9 cellular contexts compared by ENCODE assay signal in the genomic region with DNA sequence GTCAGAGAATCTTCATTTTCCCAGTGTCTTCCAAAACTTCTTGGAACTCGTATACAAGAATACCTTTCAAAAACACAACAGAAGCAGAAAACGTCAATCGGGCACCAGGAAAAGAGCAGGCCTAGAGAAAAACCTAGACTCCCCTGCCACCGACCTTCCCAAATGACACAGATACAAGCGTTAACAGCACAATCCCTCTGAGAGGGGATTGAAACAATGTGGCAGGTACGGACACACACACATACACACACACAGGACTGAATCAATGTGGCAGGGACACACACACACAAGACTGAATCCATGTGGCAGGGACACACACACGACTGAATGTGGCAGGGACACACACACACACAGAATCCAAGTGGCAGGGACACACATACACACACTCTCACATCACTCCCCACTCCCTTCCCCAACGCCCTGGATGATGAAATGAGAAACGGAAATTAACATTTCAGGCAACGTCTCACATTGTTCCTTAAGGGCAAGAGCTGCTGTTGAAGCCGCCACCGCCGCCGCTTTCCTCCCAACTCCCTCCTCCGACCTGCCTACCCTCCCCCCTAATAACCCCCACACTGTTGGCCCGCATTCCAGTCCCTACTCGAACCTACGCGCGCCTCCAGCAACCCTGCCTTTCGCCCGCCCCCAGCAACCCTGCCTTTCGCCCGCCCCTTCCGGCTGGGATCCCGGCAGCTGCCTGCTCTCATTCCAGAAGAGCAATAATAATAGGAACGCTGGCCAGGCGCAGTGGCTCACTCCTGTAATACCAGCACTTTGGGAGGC.
DNase-seq lines count a peak whose midpoint lies in the region; ATAC-seq and TF ChIP-seq lines count a peak whose summit lies in the region.
"Had no signal": no experiment of that assay in that cellular context is flagged by ENCODE, and none has a peak within 500 bp of the region (broad histone marks: within the 10 kb centered on the region; RNA-seq: fewer than 3 reads in every experiment).

No MANE protein-coding gene starts in this region.

- DNase-seq in activated T-cell treated with anti-CD3 and anti-CD28 coated beads for 48 hours (ENCODE audit: low read depth): peak; percentile 20
- no peak for DNase-seq in activated T-cell treated with anti-CD3 and anti-CD28 coated beads, Interleukin-2, amount 50 U/mL, for 1 hour
- DNase-seq in activated naive CD4-positive, alpha-beta T cell treated with Interleukin-2 at 50 U/mL for 16 hours: peak; percentile 8
- peak; percentile 89 to 90 for DNase-seq in thyroid gland
- no peak for DNase-seq in SK-N-DZ (ENCODE audit: low spot score)
- no peak for DNase-seq in RPMI8226

- no peak for TF ChIP-seq CTCF in thyroid gland (IDR thresholded peaks at IDR 0.05)

- H3K4me1 ChIP-seq in iPS-20b (ENCODE audit: insufficient read depth, low read length) (peaks cover 9% of the 10 kb centered on the region; the same call in 1 of the 2 replicates), thyroid gland (no peaks in the 10 kb centered on the region)

- no peaks in the 10 kb centered on the region for H3K36me3 ChIP-seq in iPS-20b (ENCODE audit: insufficient read depth, low read depth, low read length)
- no peaks in the 10 kb centered on the region for H3K36me3 ChIP-seq in thyroid gland

- TF ChIP-seq POLR2A in thyroid gland (IDR thresholded peaks at IDR 0.05): no peak

- H3K9me3 ChIP-seq in iPS-20b (ENCODE audit: insufficient read depth, low read depth, low read length) (no peaks in the 10 kb centered on the region), thyroid gland (no peaks in the 10 kb centered on the region)

- H3K27me3 ChIP-seq in iPS-20b (ENCODE audit: insufficient read depth, low read length): no peaks in the 10 kb centered on the region
- H3K27me3 ChIP-seq in thyroid gland: no peaks in the 10 kb centered on the region

- peak overlapping the region; percentile 96 for H3K9ac ChIP-seq in iPS-20b (ENCODE audit: low read depth, low read length)

- 2% methylated on average over 14 to 26 of the region's 28 CpGs for WGBS in thyroid gland, 2 donors

- peak overlapping the region; percentile 88 for H3K4me3 ChIP-seq in iPS-20b (ENCODE audit: low read length)
- H3K4me3 ChIP-seq in thyroid gland (replicated peaks in 1 of 3): peak overlapping the region in 1 of 3 donors; percentile 49
- H3K4me3 ChIP-seq: SK-N-MC had no signal

- no peak for ATAC-seq in HG03135 (IDR thresholded peaks at IDR 0.05; ENCODE audit: unreplicated experiment)

- intact Hi-C loops in thyroid gland (cut with DNase I): no loop called here

- H3K27ac ChIP-seq in iPS-20b (ENCODE audit: low read length): peak overlapping the region; percentile 88
- peak overlapping the region in 1 of 3 donors; percentile 77 for H3K27ac ChIP-seq in thyroid gland
- H3K27ac ChIP-seq: SK-N-MC had no signal

Comparison
In these comparisons a context has a peak if more than half of its experiments do, and no peak if none do; other contexts are left out.
1. DNase-seq: peak in activated T-cell treated with anti-CD3 and anti-CD28 coated beads for 48 hours (single experiment), activated naive CD4-positive, alpha-beta T cell treated with Interleukin-2 at 50 U/mL for 16 hours (single experiment) and thyroid gland (2 of 2); none in activated T-cell treated with anti-CD3 and anti-CD28 coated beads, Interleukin-2, amount 50 U/mL, for 1 hour (single experiment), SK-N-DZ (single experiment) and RPMI8226 (single experiment).